Comparison of ENCODE assay signal across 23 cellular contexts in the genomic region with DNA sequence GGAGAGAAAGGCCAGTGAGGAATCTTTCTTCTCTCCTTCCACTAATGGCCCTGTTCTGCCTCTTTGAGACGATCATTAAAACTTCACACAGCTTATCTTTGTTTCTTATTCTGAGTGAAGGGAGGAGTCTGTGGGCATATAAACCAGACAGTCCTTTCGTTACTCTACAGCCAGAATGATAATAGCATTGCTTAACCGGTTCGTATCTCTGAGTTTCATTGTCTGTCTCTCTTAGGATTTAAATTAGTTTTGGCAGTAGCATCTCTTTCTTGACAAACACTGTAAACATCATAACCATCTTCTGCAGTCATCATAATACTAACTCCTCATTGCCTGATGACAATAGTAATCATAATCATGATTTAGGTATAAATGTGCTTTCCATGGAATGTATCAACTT.
"Had no signal": no experiment of that assay in that cellular context is flagged by ENCODE, and none has a peak within 500 bp of the region (broad histone marks: within the 10 kb centered on the region; RNA-seq: fewer than 3 reads in every experiment).

No MANE protein-coding gene starts in this region.

- H3K4me3 ChIP-seq: esophagus squamous epithelium, lung, ovary, right atrium auricular region, sigmoid colon, skin epidermis, tibial artery, upper lobe of left lung, uterus had no signal

- H3K4me1 ChIP-seq: right atrium auricular region, tibial artery, upper lobe of left lung, uterus had no signal

- DNase-seq: cortex of kidney; effector memory CD4-positive, alpha-beta T cell; esophagus squamous epithelium; foreskin keratinocyte; kidney; left cardiac atrium; left ventricle myocardium superior; mesendoderm; naive thymus-derived CD8-positive, alpha-beta T cell; ovary; sigmoid colon; stimulated activated CD4-positive, alpha-beta T cell treated with anti-CD3 and anti-CD28 coated beads, Interleukin-12 subunit alpha, Interleukin-12 subunit beta, amount 100 ng/mL, for 4 hours; stimulated activated CD8-positive, alpha-beta memory T cell treated with anti-CD3 and anti-CD28 coated beads, Interleukin-4, amount 100 ng/mL, for 48 hours; stimulated activated naive CD8-positive, alpha-beta T cell treated with anti-CD3 and anti-CD28 coated beads, Interleukin-15, Interleukin-2, amounts not matched to agents 100 U/mL and 50 U/mL, for 24 hours; tibial artery; upper lobe of left lung; uterus had no signal

- H3K27ac ChIP-seq: epithelial cell of prostate, esophagus squamous epithelium, foreskin keratinocyte, neutrophil, ovary, right atrium auricular region, sigmoid colon, tibial artery, upper lobe of left lung, uterus had no signal

- H3K27me3 ChIP-seq: esophagus squamous epithelium, foreskin keratinocyte, neutrophil, ovary, right atrium auricular region, sigmoid colon, tibial artery, upper lobe of left lung, uterus had no signal

- ATAC-seq: foreskin keratinocyte; left cardiac atrium; left ventricle myocardium superior; naive thymus-derived CD8-positive, alpha-beta T cell; stimulated activated effector memory CD8-positive, alpha-beta T cell treated with anti-CD3 and anti-CD28 coated beads, Interleukin-12 subunit alpha, Interleukin-12 subunit beta, amount 100 ng/mL, for 72 hours; stimulated activated naive CD8-positive, alpha-beta T cell treated with anti-CD3 and anti-CD28 coated beads, Interleukin-15, Interleukin-2, amounts not matched to agents 100 U/mL and 50 U/mL, for 24 hours had no signal

- H3K9me3 ChIP-seq: esophagus squamous epithelium, neutrophil, ovary, right atrium auricular region, sigmoid colon, tibial artery, upper lobe of left lung, uterus had no signal

- H3K36me3 ChIP-seq: esophagus squamous epithelium, neutrophil, ovary, right atrium auricular region, sigmoid colon, tibial artery, upper lobe of left lung, uterus had no signal

- FAIRE-seq: kidney had no signal
